Comparison of ENCODE assay signal across 1 cellular context in genomic region chr9:75087824-75088645, GRCh38.
TF ChIP-seq lines count a peak whose summit lies in the region.

Gene NMRK1 (minus strand): TSS chr9:75088155. CDS start chr9:75083115, 5,040 bp downstream.
A gene with protein sequence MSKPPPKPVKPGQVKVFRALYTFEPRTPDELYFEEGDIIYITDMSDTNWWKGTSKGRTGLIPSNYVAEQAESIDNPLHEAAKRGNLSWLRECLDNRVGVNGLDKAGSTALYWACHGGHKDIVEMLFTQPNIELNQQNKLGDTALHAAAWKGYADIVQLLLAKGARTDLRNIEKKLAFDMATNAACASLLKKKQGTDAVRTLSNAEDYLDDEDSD (plus strand): TSS chr9:75088514. CDS start chr9:75088693, 179 bp downstream.

TF ChIP-seq in HepG2, 621 proteins besides CTCF, POLR2A, EP300 and RAD21 (continued from another document and continues in another):
- TF ChIP-seq SKIL (CRISPR knock-in tag; IDR thresholded peaks at IDR 0.05; ENCODE audit: borderline replicate concordance) (0 out of 2 replicates have a peak, but pooled peaks have one; percentile 9), TMF1 (CRISPR knock-in tag; IDR thresholded peaks at IDR 0.05; ENCODE audit: low read depth) (no peak), POLR2AphosphoS2 (IDR thresholded peaks at IDR 0.05; ENCODE audit: low read depth, low read length) (no peak), MXI1 (IDR thresholded peaks at IDR 0.05; ENCODE audit: borderline replicate concordance, low read depth, low read length) (peak; percentile 65; the same call in 1 of the 3 replicates), SRSF1 (optimal IDR thresholded peaks at IDR 0.05; ENCODE audit: low read depth, low read length) (peak; percentile 46), ZNF432 (CRISPR knock-in tag; IDR thresholded peaks at IDR 0.05; ENCODE audit: borderline replicate concordance) (no peak), ZBTB37 (CRISPR knock-in tag; IDR thresholded peaks at IDR 0.05) (no peak), TAF1 (CRISPR knock-in tag; IDR thresholded peaks at IDR 0.05) (peak; percentile 61), NRL (CRISPR knock-in tag; IDR thresholded peaks at IDR 0.05; ENCODE audit: borderline replicate concordance) (no peak), ZHX2 (IDR thresholded peaks at IDR 0.05; ENCODE audit: low read depth) (no peak), ZHX2 (CRISPR knock-in tag; IDR thresholded peaks at IDR 0.05; ENCODE audit: borderline replicate concordance) (0 out of 2 replicates have a peak, but pooled peaks have one; percentile 15), ZNF772 (CRISPR knock-in tag; IDR thresholded peaks at IDR 0.05) (0 out of 2 replicates have a peak, but pooled peaks have one; percentile 40), EED (CRISPR knock-in tag; IDR thresholded peaks at IDR 0.05) (no peak; the same call in 1 of the 2 replicates), ZBTB2 (CRISPR knock-in tag; IDR thresholded peaks at IDR 0.05; ENCODE audit: low read depth) (peak; percentile 64; the same call in 1 of the 2 replicates), MAFF (IDR thresholded peaks at IDR 0.05; ENCODE audit: low read depth, low read length) (no peak), ZNF274 (CRISPR knock-in tag; IDR thresholded peaks at IDR 0.05) (peak; percentile 30; the same call in 1 of the 2 replicates), BRCA1 (CRISPR knock-in tag; IDR thresholded peaks at IDR 0.05) (no peak), ARNT2 (CRISPR knock-in tag; IDR thresholded peaks at IDR 0.05; ENCODE audit: low read depth) (peak; percentile 84), JUN (CRISPR knock-in tag; IDR thresholded peaks at IDR 0.05) (no peak), ZKSCAN1 (IDR thresholded peaks at IDR 0.05; ENCODE audit: low read length) (peak; percentile 4; the same call in 1 of the 2 replicates), ELF3 (CRISPR knock-in tag; IDR thresholded peaks at IDR 0.05) (peak; percentile 78), ZNF710 (CRISPR knock-in tag; IDR thresholded peaks at IDR 0.05; ENCODE audit: borderline replicate concordance) (0 out of 2 replicates have a peak, but pooled peaks have one; percentile 14), ZNF614 (CRISPR knock-in tag; IDR thresholded peaks at IDR 0.05; ENCODE audit: borderline replicate concordance) (no peak; the same call in 1 of the 2 replicates), ZNF670 (CRISPR knock-in tag; IDR thresholded peaks at IDR 0.05; ENCODE audit: borderline replicate concordance) (no peak), SP4 (CRISPR knock-in tag; IDR thresholded peaks at IDR 0.05) (peak; percentile 32; the same call in 1 of the 2 replicates), ZNF776 (CRISPR knock-in tag; IDR thresholded peaks at IDR 0.05) (no peak), ZSCAN5A (CRISPR knock-in tag; IDR thresholded peaks at IDR 0.05; ENCODE audit: borderline replicate concordance) (no peak), FLYWCH1 (CRISPR knock-in tag; IDR thresholded peaks at IDR 0.05) (no peak)
- TF ChIP-seq, protein P1, sequence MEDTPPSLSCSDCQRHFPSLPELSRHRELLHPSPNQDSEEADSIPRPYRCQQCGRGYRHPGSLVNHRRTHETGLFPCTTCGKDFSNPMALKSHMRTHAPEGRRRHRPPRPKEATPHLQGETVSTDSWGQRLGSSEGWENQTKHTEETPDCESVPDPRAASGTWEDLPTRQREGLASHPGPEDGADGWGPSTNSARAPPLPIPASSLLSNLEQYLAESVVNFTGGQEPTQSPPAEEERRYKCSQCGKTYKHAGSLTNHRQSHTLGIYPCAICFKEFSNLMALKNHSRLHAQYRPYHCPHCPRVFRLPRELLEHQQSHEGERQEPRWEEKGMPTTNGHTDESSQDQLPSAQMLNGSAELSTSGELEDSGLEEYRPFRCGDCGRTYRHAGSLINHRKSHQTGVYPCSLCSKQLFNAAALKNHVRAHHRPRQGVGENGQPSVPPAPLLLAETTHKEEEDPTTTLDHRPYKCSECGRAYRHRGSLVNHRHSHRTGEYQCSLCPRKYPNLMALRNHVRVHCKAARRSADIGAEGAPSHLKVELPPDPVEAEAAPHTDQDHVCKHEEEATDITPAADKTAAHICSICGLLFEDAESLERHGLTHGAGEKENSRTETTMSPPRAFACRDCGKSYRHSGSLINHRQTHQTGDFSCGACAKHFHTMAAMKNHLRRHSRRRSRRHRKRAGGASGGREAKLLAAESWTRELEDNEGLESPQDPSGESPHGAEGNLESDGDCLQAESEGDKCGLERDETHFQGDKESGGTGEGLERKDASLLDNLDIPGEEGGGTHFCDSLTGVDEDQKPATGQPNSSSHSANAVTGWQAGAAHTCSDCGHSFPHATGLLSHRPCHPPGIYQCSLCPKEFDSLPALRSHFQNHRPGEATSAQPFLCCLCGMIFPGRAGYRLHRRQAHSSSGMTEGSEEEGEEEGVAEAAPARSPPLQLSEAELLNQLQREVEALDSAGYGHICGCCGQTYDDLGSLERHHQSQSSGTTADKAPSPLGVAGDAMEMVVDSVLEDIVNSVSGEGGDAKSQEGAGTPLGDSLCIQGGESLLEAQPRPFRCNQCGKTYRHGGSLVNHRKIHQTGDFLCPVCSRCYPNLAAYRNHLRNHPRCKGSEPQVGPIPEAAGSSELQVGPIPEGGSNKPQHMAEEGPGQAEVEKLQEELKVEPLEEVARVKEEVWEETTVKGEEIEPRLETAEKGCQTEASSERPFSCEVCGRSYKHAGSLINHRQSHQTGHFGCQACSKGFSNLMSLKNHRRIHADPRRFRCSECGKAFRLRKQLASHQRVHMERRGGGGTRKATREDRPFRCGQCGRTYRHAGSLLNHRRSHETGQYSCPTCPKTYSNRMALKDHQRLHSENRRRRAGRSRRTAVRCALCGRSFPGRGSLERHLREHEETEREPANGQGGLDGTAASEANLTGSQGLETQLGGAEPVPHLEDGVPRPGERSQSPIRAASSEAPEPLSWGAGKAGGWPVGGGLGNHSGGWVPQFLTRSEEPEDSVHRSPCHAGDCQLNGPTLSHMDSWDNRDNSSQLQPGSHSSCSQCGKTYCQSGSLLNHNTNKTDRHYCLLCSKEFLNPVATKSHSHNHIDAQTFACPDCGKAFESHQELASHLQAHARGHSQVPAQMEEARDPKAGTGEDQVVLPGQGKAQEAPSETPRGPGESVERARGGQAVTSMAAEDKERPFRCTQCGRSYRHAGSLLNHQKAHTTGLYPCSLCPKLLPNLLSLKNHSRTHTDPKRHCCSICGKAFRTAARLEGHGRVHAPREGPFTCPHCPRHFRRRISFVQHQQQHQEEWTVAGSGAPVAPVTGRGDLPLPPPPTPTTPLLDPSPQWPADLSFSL (CRISPR knock-in tag; IDR thresholded peaks at IDR 0.05), result no peak
- TF ChIP-seq, protein P2, sequence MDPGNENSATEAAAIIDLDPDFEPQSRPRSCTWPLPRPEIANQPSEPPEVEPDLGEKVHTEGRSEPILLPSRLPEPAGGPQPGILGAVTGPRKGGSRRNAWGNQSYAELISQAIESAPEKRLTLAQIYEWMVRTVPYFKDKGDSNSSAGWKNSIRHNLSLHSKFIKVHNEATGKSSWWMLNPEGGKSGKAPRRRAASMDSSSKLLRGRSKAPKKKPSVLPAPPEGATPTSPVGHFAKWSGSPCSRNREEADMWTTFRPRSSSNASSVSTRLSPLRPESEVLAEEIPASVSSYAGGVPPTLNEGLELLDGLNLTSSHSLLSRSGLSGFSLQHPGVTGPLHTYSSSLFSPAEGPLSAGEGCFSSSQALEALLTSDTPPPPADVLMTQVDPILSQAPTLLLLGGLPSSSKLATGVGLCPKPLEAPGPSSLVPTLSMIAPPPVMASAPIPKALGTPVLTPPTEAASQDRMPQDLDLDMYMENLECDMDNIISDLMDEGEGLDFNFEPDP (CRISPR knock-in tag; conservative IDR thresholded peaks at IDR 0.05), result no peak
- TF ChIP-seq, protein P3, sequence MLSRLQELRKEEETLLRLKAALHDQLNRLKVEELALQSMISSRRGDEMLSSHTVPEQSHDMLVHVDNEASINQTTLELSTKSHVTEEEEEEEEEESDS (CRISPR knock-in tag; IDR thresholded peaks at IDR 0.05; ENCODE audit: borderline replicate concordance), result no peak
